Comparison of ENCODE assay signal across 25 cellular contexts in the genomic region with DNA sequence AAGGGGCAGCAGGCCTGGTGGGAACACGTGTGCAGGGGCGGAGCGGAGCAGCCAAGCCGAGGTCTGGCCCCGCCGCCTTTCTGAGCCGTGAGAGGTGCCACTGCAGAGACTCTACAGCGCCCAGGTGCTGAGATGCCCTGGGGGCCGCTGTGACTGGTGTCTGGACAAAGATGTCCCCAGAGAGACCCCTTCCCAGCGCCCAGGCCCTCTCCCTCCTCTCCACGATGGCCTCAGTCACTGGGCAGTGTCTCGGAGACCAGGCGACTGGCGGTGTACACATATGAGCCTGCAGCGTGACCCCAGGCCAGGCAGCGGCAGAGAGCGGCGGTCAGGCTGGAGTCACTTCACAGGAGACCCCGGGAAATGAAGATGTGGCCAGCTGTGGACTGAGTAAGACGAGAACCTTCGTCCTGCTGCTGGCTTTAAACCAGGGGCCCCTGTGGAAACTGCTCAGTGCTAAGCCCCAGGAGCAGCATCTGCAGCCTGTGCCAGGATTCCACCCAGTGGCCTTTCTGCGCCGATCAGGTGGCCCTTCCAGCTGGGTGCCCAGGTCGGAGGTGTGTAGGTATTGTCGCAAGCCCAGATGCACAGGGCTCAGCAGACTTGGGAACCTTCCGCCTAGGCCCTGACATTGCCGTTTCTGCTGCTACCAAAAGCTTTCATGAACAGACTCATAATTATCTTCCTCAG. TPM values are rescaled to one million over a fixed set of nuclear protein-coding genes. Genes with fewer than 3 reads are reported as not detected.
DNase-seq lines count a peak whose midpoint lies in the region; TF ChIP-seq lines count a peak whose summit lies in the region.
"Had no signal": no experiment of that assay in that cellular context is flagged by ENCODE, and none has a peak within 500 bp of the region (broad histone marks: within the 10 kb centered on the region; RNA-seq: fewer than 3 reads in every experiment).

No MANE protein-coding gene starts in this region.

- H3K36me3 ChIP-seq in breast epithelium (no peaks in the 10 kb centered on the region), A673 (ENCODE audit: insufficient read depth, low read length, poor library complexity, severe bottlenecking) (no peaks in the 10 kb centered on the region)

- H3K9me3 Mint-ChIP-seq in glutamatergic neuron (ENCODE audit: unreplicated experiment): peaks cover 16% of the 10 kb centered on the region
- H3K9me3 Mint-ChIP-seq: CD4-positive, alpha-beta memory T cell; CD4-positive, CD25-positive, alpha-beta regulatory T cell; CD8-positive, alpha-beta memory T cell had no signal

- H3K27me3 ChIP-seq in breast epithelium (peaks cover 0 to 48% of the 10 kb centered on the region in 2 donors), A673 (replicated peaks; ENCODE audit: insufficient read depth, low read depth, low read length, poor library complexity) (no peaks in the 10 kb centered on the region)

- in situ Hi-C loops in T47D (cut with HindIII; ENCODE audit: low pct_unique_long_range_greater_than_20kb, low sequenced_read_pairs): no loop called here

- no peak overlapping the region for H3K27ac ChIP-seq in breast epithelium
- no peak overlapping the region for H3K27ac ChIP-seq in A673 (ENCODE audit: low read depth, low read length, poor library complexity, severe bottlenecking)
- H3K27ac ChIP-seq: 22Rv1, A549 had no signal

- H3K27ac Mint-ChIP-seq in glutamatergic neuron (ENCODE audit: unreplicated experiment): peak overlapping the region; percentile 48
- H3K27ac Mint-ChIP-seq: B cell; CD14-positive monocyte; CD4-positive, alpha-beta memory T cell had no signal

- H3K4me3 ChIP-seq in breast epithelium (no peak overlapping the region), A673 (ENCODE audit: low read depth, low read length, poor library complexity, severe bottlenecking) (no peak overlapping the region)
- H3K4me3 ChIP-seq: A549, GM12878 had no signal

- H3K4me3 Mint-ChIP-seq in glutamatergic neuron (ENCODE audit: unreplicated experiment): no peak overlapping the region
- H3K4me3 Mint-ChIP-seq: B cell; CD14-positive monocyte; CD4-positive, alpha-beta memory T cell; CD4-positive, CD25-positive, alpha-beta regulatory T cell; CD8-positive, alpha-beta memory T cell had no signal

- H3K4me1 Mint-ChIP-seq in glutamatergic neuron (ENCODE audit: low read depth, unreplicated experiment): no peaks in the 10 kb centered on the region
- H3K4me1 Mint-ChIP-seq: B cell; CD14-positive monocyte; CD4-positive, alpha-beta memory T cell had no signal

- TF ChIP-seq CTCF in breast epithelium (IDR thresholded peaks at IDR 0.05) (no peak), GM12872 (IDR thresholded peaks at IDR 0.05; ENCODE audit: insufficient read depth, low read depth, low read length) (0 out of 3 replicates have a peak, but pooled peaks have one; percentile 10), glutamatergic neuron (IDR thresholded peaks at IDR 0.05; ENCODE audit: partially characterized antibody, unreplicated experiment) (no peak), A673 (conservative IDR thresholded peaks at IDR 0.05; ENCODE audit: low read depth, low read length) (no peak)

- H3K9me3 ChIP-seq in breast epithelium: no peaks in the 10 kb centered on the region
- no peaks in the 10 kb centered on the region for H3K9me3 ChIP-seq in A673 (ENCODE audit: low read depth, low read length, poor library complexity, severe bottlenecking)
- H3K9me3 ChIP-seq: A549 had no signal

- H3K4me1 ChIP-seq in breast epithelium: peaks cover 0 to 8% of the 10 kb centered on the region in 2 donors
- H3K4me1 ChIP-seq in A673 (ENCODE audit: insufficient read depth, low read length, poor library complexity, severe bottlenecking): no peaks in the 10 kb centered on the region
- H3K4me1 ChIP-seq: A549 had no signal

- POLR2A ChIA-PET in A673 (lab: Charles Lee; ENCODE audit: low non-redundant PET): no interaction called here

- DNase-seq in T47D (ENCODE audit: low read depth in 1 of 2, low spot score in 1 of 2) (peak; percentile 63 to 78), breast epithelium (ENCODE audit: low spot score in 2 of 2) (no peak), glutamatergic neuron (no peak), AG08395 (ENCODE audit: low spot score) (no peak), A673 (ENCODE audit: low spot score) (no peak), NCI-H2227 treated with DMSO at 0.1 percent for 48 hours (lab: John Stamatoyannopoulos, UW) (no peak)
- DNase-seq: ACHN; AML-193; C1 segment of cervical spinal cord; CD4-positive, alpha-beta memory T cell; CD4-positive, CD25-positive, alpha-beta regulatory T cell; CD8-positive, alpha-beta memory T cell; COR-L47; DMS 273 treated with DMSO at 0.1 percent for 48 hours; DMS153; DMS53; DMS79; DND-41; GF-D8 had no signal

- no peaks in the 10 kb centered on the region for H3K36me3 Mint-ChIP-seq in glutamatergic neuron (ENCODE audit: unreplicated experiment)
- H3K36me3 Mint-ChIP-seq: CD14-positive monocyte; CD4-positive, alpha-beta memory T cell; CD4-positive, CD25-positive, alpha-beta regulatory T cell; CD8-positive, alpha-beta memory T cell had no signal

- CTCF ChIA-PET in A673 (lab: Charles Lee): no interaction called here

- intact Hi-C loops in breast epithelium (cut with DNase I; ENCODE audit: low total_unique reads) (no loop called here), A673 (cut with micrococcal nuclease; ENCODE audit: unreplicated experiment) (no loop called here)

- TF ChIP-seq POLR2A in breast epithelium (IDR thresholded peaks at IDR 0.05): no peak

- no TSS peak for BruUV-seq in A673 (replicated peaks; lab: Mats Ljungman, UMichigan)

- peaks cover 14% of the 10 kb centered on the region for H3K27me3 Mint-ChIP-seq in glutamatergic neuron (ENCODE audit: unreplicated experiment)
- H3K27me3 Mint-ChIP-seq: B cell; CD4-positive, alpha-beta memory T cell; CD4-positive, CD25-positive, alpha-beta regulatory T cell had no signal

RNA-seq across cellular contexts. Expression of gene MOB2, which starts 34.7 kb away (rescaled TPM):
- 10 to 100 TPM; 36.4 to 46.1 (median 37.9) TPM for total RNA-seq in breast epithelium
- total RNA-seq in glutamatergic neuron (ENCODE audit: unreplicated experiment): 29.0 TPM
- 14.5 and 14.7 TPM in 2 replicates for total RNA-seq in A673 (2021)

Comparison
In these comparisons a context has a peak if more than half of its experiments do, and no peak if none do; other contexts are left out.
1. DNase-seq: peak in T47D (2 of 2); none in breast epithelium (0 of 2), glutamatergic neuron (single experiment), AG08395 (single experiment), A673 (single experiment) and NCI-H2227 treated with DMSO at 0.1 percent for 48 hours (single experiment).